In the genomic region with DNA sequence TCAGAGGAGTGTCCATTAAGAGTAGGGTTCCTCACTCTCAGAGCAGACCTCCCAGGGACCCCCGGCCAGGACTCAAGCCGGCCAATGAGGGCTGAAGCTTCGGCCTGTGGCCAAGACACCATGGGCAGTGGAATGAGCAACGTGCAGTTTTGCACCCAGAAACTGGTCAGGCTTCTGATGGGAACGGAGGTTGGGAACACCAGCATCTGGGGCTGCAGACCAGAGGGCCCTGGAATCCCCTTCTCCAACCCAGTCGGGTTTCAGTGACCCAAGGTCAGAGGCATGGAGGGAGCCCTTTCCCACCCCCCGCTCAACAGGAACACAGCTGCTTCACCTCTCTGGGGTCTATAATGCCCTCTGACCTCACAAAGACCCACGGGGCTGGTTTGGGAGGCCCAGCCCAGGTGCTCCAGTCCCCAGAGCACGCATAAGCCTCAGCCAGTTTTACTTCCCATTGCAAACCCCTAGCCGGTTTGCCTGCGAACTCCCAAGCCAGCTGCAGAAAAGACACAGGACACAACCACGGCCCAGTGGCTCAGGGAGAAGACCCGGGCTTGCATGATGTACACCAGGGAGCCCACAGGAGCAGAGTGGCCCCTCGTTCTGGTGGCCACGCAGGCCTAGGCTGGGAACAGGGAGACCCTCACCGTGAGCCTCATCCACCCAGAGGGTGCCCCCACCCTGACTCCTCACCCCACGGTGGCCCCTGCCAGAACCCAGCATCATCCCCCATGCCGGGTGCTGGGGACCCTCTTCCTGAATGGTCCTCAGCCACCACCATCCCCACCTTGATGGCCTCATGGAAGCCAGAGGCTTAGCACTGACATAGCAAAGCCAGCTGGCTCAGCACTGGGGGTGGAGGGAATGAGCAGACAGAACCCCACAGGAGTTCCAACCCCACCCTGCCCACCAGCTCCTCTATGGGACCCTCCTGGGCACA, we compare ENCODE assay signal across 1 cellular context.
TF ChIP-seq lines count a peak whose summit lies in the region.

No MANE protein-coding gene starts in this region.

TF ChIP-seq in GM12878, 131 proteins besides CTCF, POLR2A, EP300 and RAD21:
- no peak for TF ChIP-seq PKNOX1 (IDR thresholded peaks at IDR 0.05)
- peak; percentile 41 for TF ChIP-seq MTA2 (IDR thresholded peaks at IDR 0.05; ENCODE audit: low read depth)
- TF ChIP-seq MEF2B (IDR thresholded peaks at IDR 0.05; ENCODE audit: partially characterized antibody, poor library complexity, severe bottlenecking): peak; percentile 78
- peak; percentile 67 for TF ChIP-seq ZNF687 (IDR thresholded peaks at IDR 0.05)
- TF ChIP-seq, protein P1, sequence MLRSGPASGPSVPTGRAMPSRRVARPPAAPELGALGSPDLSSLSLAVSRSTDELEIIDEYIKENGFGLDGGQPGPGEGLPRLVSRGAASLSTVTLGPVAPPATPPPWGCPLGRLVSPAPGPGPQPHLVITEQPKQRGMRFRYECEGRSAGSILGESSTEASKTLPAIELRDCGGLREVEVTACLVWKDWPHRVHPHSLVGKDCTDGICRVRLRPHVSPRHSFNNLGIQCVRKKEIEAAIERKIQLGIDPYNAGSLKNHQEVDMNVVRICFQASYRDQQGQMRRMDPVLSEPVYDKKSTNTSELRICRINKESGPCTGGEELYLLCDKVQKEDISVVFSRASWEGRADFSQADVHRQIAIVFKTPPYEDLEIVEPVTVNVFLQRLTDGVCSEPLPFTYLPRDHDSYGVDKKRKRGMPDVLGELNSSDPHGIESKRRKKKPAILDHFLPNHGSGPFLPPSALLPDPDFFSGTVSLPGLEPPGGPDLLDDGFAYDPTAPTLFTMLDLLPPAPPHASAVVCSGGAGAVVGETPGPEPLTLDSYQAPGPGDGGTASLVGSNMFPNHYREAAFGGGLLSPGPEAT (IDR thresholded peaks at IDR 0.05; ENCODE audit: low read depth): 0 out of 2 replicates have a peak, but pooled peaks have one; percentile 20
- peak; percentile 60 for TF ChIP-seq IKZF1 (conservative IDR thresholded peaks at IDR 0.05)
- 0 out of 2 replicates have a peak, but pooled peaks have one; percentile 43 for TF ChIP-seq TCF3 (IDR thresholded peaks at IDR 0.05; ENCODE audit: borderline replicate concordance, insufficient read depth, low read depth, low read length)
- 0 out of 2 replicates have a peak, but pooled peaks have one; percentile 50 for TF ChIP-seq WRNIP1 (IDR thresholded peaks at IDR 0.05; ENCODE audit: borderline replicate concordance, low read depth, low read length)
- no peak for TF ChIP-seq LARP7 (IDR thresholded peaks at IDR 0.05)
- 0 out of 2 replicates have a peak, but pooled peaks have one; percentile 10 for TF ChIP-seq SMARCA5 (IDR thresholded peaks at IDR 0.05)
- TF ChIP-seq CREM (IDR thresholded peaks at IDR 0.05; ENCODE audit: low read depth): no peak
- peak; percentile 85 for TF ChIP-seq EED (IDR thresholded peaks at IDR 0.05; ENCODE audit: low read depth)
- TF ChIP-seq SMAD1 (IDR thresholded peaks at IDR 0.05; ENCODE audit: low read depth, partially characterized antibody): no peak
- peak; percentile 80 for TF ChIP-seq TCF12 (IDR thresholded peaks at IDR 0.05; ENCODE audit: low read depth, low read length)
- TF ChIP-seq NR2F1 (conservative IDR thresholded peaks at IDR 0.05): peak; percentile 92
- peak; percentile 48; the same call in 1 of the 2 replicates for TF ChIP-seq NR2C1 (IDR thresholded peaks at IDR 0.05)
- 0 out of 2 replicates have a peak, but pooled peaks have one; percentile 13 for TF ChIP-seq MEF2A (IDR thresholded peaks at IDR 0.05; ENCODE audit: insufficient read depth, low read depth, low read length)
